21 cellular contexts compared by ENCODE assay signal in genomic region chr13:39369161-39369890, GRCh38.
A peak's percentile ranks its signal among the peaks of the same experiment; 100 is the strongest.
DNase-seq lines count a peak whose midpoint lies in the region; ATAC-seq, FAIRE-seq and TF ChIP-seq lines count a peak whose summit lies in the region.
"Had no signal": no experiment of that assay in that cellular context is flagged by ENCODE, and none has a peak within 500 bp of the region (broad histone marks: within the 10 kb centered on the region; RNA-seq: fewer than 3 reads in every experiment).

No MANE protein-coding gene starts in this region.

- TF ChIP-seq CTCF in HepG2 (CRISPR knock-in tag; IDR thresholded peaks at IDR 0.05) (no peak), right lobe of liver (IDR thresholded peaks at IDR 0.05) (no peak), ascending aorta (IDR thresholded peaks at IDR 0.05) (no peak), tibial artery (IDR thresholded peaks at IDR 0.05) (no peak)

- CTCF ChIA-PET in HepG2 (lab: Yijun Ruan, JAX; ENCODE audit: low intra/inter-chr PET ratio, low total read pairs): no interaction called here

- H3K9ac ChIP-seq in HepG2 (ENCODE audit: insufficient read depth, low read depth, low read length): no peak overlapping the region

- H3K27me3 ChIP-seq in HepG2 (ENCODE audit: control insufficient read depth in 1 of 2, insufficient read depth in 2 of 2, low read length in 2 of 2): no peaks in the 10 kb centered on the region
- no peaks in the 10 kb centered on the region for H3K27me3 ChIP-seq in right lobe of liver
- H3K27me3 ChIP-seq in ascending aorta: no peaks in the 10 kb centered on the region
- H3K27me3 ChIP-seq in tibial artery: no peaks in the 10 kb centered on the region

- H2AFZ ChIP-seq in HepG2 (ENCODE audit: low read length): no peak overlapping the region
- H2AFZ ChIP-seq: GM23338 had no signal

- ATAC-seq in HepG2 (no peak), right lobe of liver (no peak), HG02885 (IDR thresholded peaks at IDR 0.05; ENCODE audit: poor library complexity, unreplicated experiment) (no peak)
- ATAC-seq: A549, GM23338, HCT116 had no signal

- H3K79me2 ChIP-seq in HepG2 (ENCODE audit: insufficient read depth, low read length): no peaks in the 10 kb centered on the region

- WGBS in HepG2 (ENCODE audit: low lambda C conversion rate): 0% methylated on average over 1 of the region's 1 CpG
- 0% methylated on average over 1 of the region's 1 CpG for WGBS in right lobe of liver (ENCODE audit: insufficient coverage, low coverage, low lambda C conversion rate, missing lambda C conversion rate)

- H3K36me3 ChIP-seq in HepG2 (replicated peaks in 1 of 2; ENCODE audit: control insufficient read depth in 1 of 2, insufficient read depth in 2 of 2, low read length in 2 of 2): no peaks in the 10 kb centered on the region
- H3K36me3 ChIP-seq in right lobe of liver: no peaks in the 10 kb centered on the region
- H3K36me3 ChIP-seq in ascending aorta: no peaks in the 10 kb centered on the region
- H3K36me3 ChIP-seq in tibial artery: no peaks in the 10 kb centered on the region

- POLR2A ChIA-PET in HepG2 (lab: Yijun Ruan, JAX): no interaction called here

- intact Hi-C loops in HepG2 (cut with micrococcal nuclease; ENCODE audit: unreplicated experiment) (no loop called here), right lobe of liver (cut with DNase I) (no loop called here), ascending aorta (cut with DNase I) (loop anchor here (5.0 kb wide), 1 partner anchor 33 kb away; no protein-coding TSS in a partner anchor), tibial artery (cut with DNase I; ENCODE audit: low total_unique reads) (no loop called here)

- FAIRE-seq in HepG2 (lab: Jason Lieb, UNC): no peak
- FAIRE-seq: A549, GM12891, GM18507 had no signal

- no peak for TF ChIP-seq RAD21 in HepG2 (CRISPR knock-in tag; IDR thresholded peaks at IDR 0.05)

- DNase-seq in HepG2 (ENCODE audit: low spot score): no peak
- no peak for DNase-seq in right lobe of liver
- DNase-seq in ascending aorta (ENCODE audit: low spot score in 2 of 2): no peak
- no peak for DNase-seq in tibial artery
- DNase-seq in activated CD4-positive, alpha-beta T cell treated with anti-CD3 and anti-CD28 coated beads for 48 hours: no peak
- DNase-seq: 8988T; C1 segment of cervical spinal cord; Calu3; CD4-positive, alpha-beta memory T cell; COR-L47; DMS53; DMS79 treated with DMSO at 0.1 percent for 48 hours; GF-D8; H9; HFFc6 had no signal

- H4K20me1 ChIP-seq in HepG2 (ENCODE audit: insufficient read depth, low read length): no peaks in the 10 kb centered on the region

- TF ChIP-seq EP300 in HepG2 (IDR thresholded peaks at IDR 0.05; ENCODE audit: low read depth in 2 of 2, low read length in 2 of 2) (no peak), HepG2 (CRISPR knock-in tag; IDR thresholded peaks at IDR 0.05; ENCODE audit: borderline replicate concordance) (no peak)

- no peaks in the 10 kb centered on the region for H3K9me3 ChIP-seq in HepG2 (ENCODE audit: low read length)
- no peaks in the 10 kb centered on the region for H3K9me3 ChIP-seq in right lobe of liver
- H3K9me3 ChIP-seq in ascending aorta: no peaks in the 10 kb centered on the region
- H3K9me3 ChIP-seq in tibial artery: no peaks in the 10 kb centered on the region
- H3K9me3 ChIP-seq: A549 had no signal

- in situ Hi-C loops in HepG2 (cut with HindIII; ENCODE audit: extremely low pct_ligation_motif_present, low pct_unique_long_range_greater_than_20kb): no loop called here

- no peak overlapping the region for H3K4me2 ChIP-seq in HepG2 (ENCODE audit: low read depth, low read length)
- H3K4me2 ChIP-seq: A549, GM23338 had no signal

- no peak overlapping the region for H3K4me3 ChIP-seq in HepG2 (replicated peaks in 1 of 3; ENCODE audit: insufficient read depth in 1 of 3, low read depth in 2 of 3, low read length in 3 of 3)
- no peak overlapping the region for H3K4me3 ChIP-seq in right lobe of liver
- H3K4me3 ChIP-seq in ascending aorta: no peak overlapping the region
- no peak overlapping the region for H3K4me3 ChIP-seq in tibial artery
- H3K4me3 ChIP-seq: A549, GM23338 had no signal

- no peaks in the 10 kb centered on the region for H3K4me1 ChIP-seq in HepG2 (ENCODE audit: insufficient read depth, low read length)
- no peaks in the 10 kb centered on the region for H3K4me1 ChIP-seq in right lobe of liver
- H3K4me1 ChIP-seq in ascending aorta: peaks cover 2 to 42% of the 10 kb centered on the region in 2 donors
- peaks cover 0 to 90% (median 31%) of the 10 kb centered on the region in 4 donors for H3K4me1 ChIP-seq in tibial artery
- H3K4me1 ChIP-seq: A549 had no signal

- no TSS peak for BruUV-seq in HepG2 (replicated peaks; lab: Mats Ljungman, UMichigan)

- TF ChIP-seq POLR2A in HepG2 (IDR thresholded peaks at IDR 0.05; ENCODE audit: insufficient read depth in 1 of 2, low read depth in 2 of 2, low read length in 2 of 2): no peak
- no peak for TF ChIP-seq POLR2A in right lobe of liver (IDR thresholded peaks at IDR 0.05)

- H3K27ac ChIP-seq in HepG2 (ENCODE audit: extremely low read length, insufficient read depth, low read length): no peak overlapping the region
- H3K27ac ChIP-seq in right lobe of liver: no peak overlapping the region
- peak overlapping the region; percentile 36 to 57 for H3K27ac ChIP-seq in ascending aorta
- H3K27ac ChIP-seq in tibial artery: peak overlapping the region; percentile 51 to 64
- H3K27ac ChIP-seq: A549 had no signal

TF ChIP-seq in HepG2, 621 proteins besides CTCF, POLR2A, EP300 and RAD21:
- TF ChIP-seq PCBP2 (optimal IDR thresholded peaks at IDR 0.05; ENCODE audit: low read depth, low read length, poor library complexity, severe bottlenecking) (peak; percentile 34), HNRNPK (IDR thresholded peaks at IDR 0.05; ENCODE audit: low read depth, low read length, poor library complexity, severe bottlenecking) (peak; percentile 63), ZNF597 (CRISPR knock-in tag; IDR thresholded peaks at IDR 0.05) (no peak)

Comparison
In these comparisons a context has a peak if more than half of its experiments do, and no peak if none do; other contexts are left out.
1. H3K27ac ChIP-seq: peak in ascending aorta (2 of 2) and tibial artery (2 of 2); none in HepG2 (single experiment) and right lobe of liver (0 of 3).